19 cellular contexts compared by ENCODE assay signal in the genomic region with DNA sequence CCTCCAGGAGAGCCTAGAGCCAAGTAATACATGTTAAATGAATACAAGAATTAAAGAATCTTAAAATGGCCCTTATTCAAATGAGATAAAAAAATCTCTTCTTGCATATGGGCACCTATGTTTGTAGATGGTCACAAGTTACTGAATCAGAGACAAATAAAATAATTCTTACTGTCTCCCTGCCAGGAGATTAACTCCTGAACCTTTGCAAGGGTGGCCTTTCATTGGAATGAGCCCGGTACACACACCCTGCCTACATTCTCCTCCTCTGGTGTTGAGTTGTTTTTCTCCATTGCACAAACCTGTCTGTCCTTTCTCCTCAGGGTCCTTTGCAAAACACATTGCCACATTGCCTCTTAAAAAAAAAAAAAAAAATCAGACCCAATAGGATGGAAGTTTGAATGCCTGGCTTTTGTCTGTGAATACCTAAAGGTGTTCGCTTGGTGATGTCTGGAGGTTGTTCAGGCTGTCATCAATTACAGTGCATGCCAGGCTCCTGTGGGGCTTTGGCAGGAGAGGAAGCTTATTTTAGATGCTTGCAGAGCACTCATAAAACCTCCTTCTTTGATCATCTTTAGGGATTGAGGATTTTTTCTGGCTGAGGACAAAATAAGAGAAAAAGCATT. TPM values are rescaled to one million over a fixed set of nuclear protein-coding genes. Genes with fewer than 3 reads are reported as not detected.
DNase-seq lines count a peak whose midpoint lies in the region; ATAC-seq and TF ChIP-seq lines count a peak whose summit lies in the region.
"Had no signal": no experiment of that assay in that cellular context is flagged by ENCODE, and none has a peak within 500 bp of the region (broad histone marks: within the 10 kb centered on the region; RNA-seq: fewer than 3 reads in every experiment).

No MANE protein-coding gene starts in this region.

- H3K4me1 ChIP-seq in heart right ventricle = peaks cover 0 to 66% (median 20%) of the 10 kb centered on the region in 9 donors
- H3K4me1 ChIP-seq in gastrocnemius medialis = peaks cover 42 to 60% of the 10 kb centered on the region in 2 donors

- H3K27ac ChIP-seq in heart right ventricle (peak overlapping the region in 8 of 10 donors; percentile 15 to 88 (median 70)), neural cell (ENCODE audit: low read length) (no peak overlapping the region), gastrocnemius medialis (peak overlapping the region in 1 of 4 donors; percentile 86)
- H3K27ac ChIP-seq: BLaER1 had no signal

- in situ Hi-C loops in G401 (cut with HindIII; ENCODE audit: low sequenced_read_pairs) = no loop called here
- in situ Hi-C loops in gastrocnemius medialis (cut with MboI; ENCODE audit: low sequenced_read_pairs in 4 of 4) = no loop called here

- peak overlapping the region; percentile 1 for H3K4me2 ChIP-seq in neural cell (ENCODE audit: low read length)
- H3K4me2 ChIP-seq: BLaER1 had no signal

- no peak for TF ChIP-seq RAD21 in neural cell (conservative IDR thresholded peaks at IDR 0.05)

- no peaks in the 10 kb centered on the region for H3F3A ChIP-seq in neural cell (ENCODE audit: insufficient read depth, low read length, poor library complexity, severe bottlenecking)

- no peak for TF ChIP-seq CTCF in heart right ventricle (IDR thresholded peaks at IDR 0.05)
- no peak for TF ChIP-seq CTCF in neural cell (IDR thresholded peaks at IDR 0.05; ENCODE audit: poor library complexity, severe bottlenecking)
- no peak for TF ChIP-seq CTCF in gastrocnemius medialis (IDR thresholded peaks at IDR 0.05 in 4 of 5, conservative IDR thresholded peaks at IDR 0.05 in 1 of 5)

- no peak overlapping the region for H3K4me3 ChIP-seq in heart right ventricle
- no peak overlapping the region for H3K4me3 ChIP-seq in neural cell (ENCODE audit: low read length)
- no peak overlapping the region for H3K4me3 ChIP-seq in gastrocnemius medialis
- H3K4me3 ChIP-seq: BLaER1 had no signal

- H3K9me3 ChIP-seq in heart right ventricle (no peaks in the 10 kb centered on the region), neural cell (ENCODE audit: low read length) (no peaks in the 10 kb centered on the region), gastrocnemius medialis (no peaks in the 10 kb centered on the region)
- H3K9me3 ChIP-seq: BLaER1 had no signal

- DNase-seq in G401 (ENCODE audit: low spot score) = peak; percentile 9
- DNase-seq in SK-N-DZ (ENCODE audit: low spot score) = peak; percentile 48
- DNase-seq in heart right ventricle = peak in 1 of 2 donors; percentile 52
- no peak for DNase-seq in gastrocnemius medialis
- DNase-seq in GOT3 (lab: John Stamatoyannopoulos, UW) = no peak
- DNase-seq in DMS153 treated with DMSO at 0.1 percent for 48 hours (lab: John Stamatoyannopoulos, UW; ENCODE audit: unreplicated experiment) = no peak
- DNase-seq: CD4-positive, alpha-beta memory T cell; DMS153; H9; MM.1S; NCI-H1092; NCI-H1436 treated with DMSO at 0.1 percent for 48 hours; NCI-H2029; NCI-H2171; NCI-H526; SHP77 treated with DMSO at 0.1 percent for 48 hours had no signal

- peak in 7 of 8 donors; percentile 54 to 73 (median 60) for ATAC-seq in heart right ventricle
- ATAC-seq in HG02759 (IDR thresholded peaks at IDR 0.05; ENCODE audit: unreplicated experiment) = no peak
- no peak for ATAC-seq in gastrocnemius medialis

- no peak overlapping the region for H2AFZ ChIP-seq in neural cell (ENCODE audit: low read depth, low read length)

- no peaks in the 10 kb centered on the region for H3K79me2 ChIP-seq in neural cell (replicated peaks; ENCODE audit: insufficient read depth, low read length)

- intact Hi-C loops in heart right ventricle (cut with DNase I) (no loop called here), gastrocnemius medialis (cut with DNase I; ENCODE audit: low total_unique reads) (no loop called here)

- H3K9ac ChIP-seq in neural cell (ENCODE audit: low read length) = no peak overlapping the region
- H3K9ac ChIP-seq: BLaER1 had no signal

- H3K27me3 ChIP-seq in heart right ventricle = no peaks in the 10 kb centered on the region
- no peaks in the 10 kb centered on the region for H3K27me3 ChIP-seq in neural cell (ENCODE audit: insufficient read depth, low read depth, low read length)
- H3K27me3 ChIP-seq in gastrocnemius medialis = no peaks in the 10 kb centered on the region
- H3K27me3 ChIP-seq: BLaER1 had no signal

- H3K9me2 ChIP-seq in neural cell (ENCODE audit: insufficient read depth, low read length) = no peaks in the 10 kb centered on the region

- 23 to 47% methylated on average over 2 of the region's 2 CpGs for WGBS in heart right ventricle, 2 donors

- no peak for TF ChIP-seq EP300 in neural cell (conservative IDR thresholded peaks at IDR 0.05; ENCODE audit: poor library complexity, severe bottlenecking)

- H4K20me1 ChIP-seq in neural cell (ENCODE audit: insufficient read depth) = no peaks in the 10 kb centered on the region
- H4K20me1 ChIP-seq: BLaER1 had no signal

- TF ChIP-seq POLR2A in gastrocnemius medialis (IDR thresholded peaks at IDR 0.05) = no peak

- no peaks in the 10 kb centered on the region for H3K36me3 ChIP-seq in heart right ventricle
- H3K36me3 ChIP-seq in neural cell (ENCODE audit: insufficient read depth, low read length) = no peaks in the 10 kb centered on the region
- no peaks in the 10 kb centered on the region for H3K36me3 ChIP-seq in gastrocnemius medialis
- H3K36me3 ChIP-seq: BLaER1 had no signal

TF ChIP-seq in neural cell, 6 proteins besides CTCF, POLR2A, EP300 and RAD21:
- TF ChIP-seq EZH2 (IDR thresholded peaks at IDR 0.05; ENCODE audit: borderline replicate concordance, insufficient read depth, low read length, poor library complexity, severe bottlenecking) = no peak
- no peak for TF ChIP-seq TAF1 (IDR thresholded peaks at IDR 0.05; ENCODE audit: low read depth)
- no peak for TF ChIP-seq MXI1 (conservative IDR thresholded peaks at IDR 0.05; ENCODE audit: poor library complexity, severe bottlenecking)
- TF ChIP-seq, protein P1, sequence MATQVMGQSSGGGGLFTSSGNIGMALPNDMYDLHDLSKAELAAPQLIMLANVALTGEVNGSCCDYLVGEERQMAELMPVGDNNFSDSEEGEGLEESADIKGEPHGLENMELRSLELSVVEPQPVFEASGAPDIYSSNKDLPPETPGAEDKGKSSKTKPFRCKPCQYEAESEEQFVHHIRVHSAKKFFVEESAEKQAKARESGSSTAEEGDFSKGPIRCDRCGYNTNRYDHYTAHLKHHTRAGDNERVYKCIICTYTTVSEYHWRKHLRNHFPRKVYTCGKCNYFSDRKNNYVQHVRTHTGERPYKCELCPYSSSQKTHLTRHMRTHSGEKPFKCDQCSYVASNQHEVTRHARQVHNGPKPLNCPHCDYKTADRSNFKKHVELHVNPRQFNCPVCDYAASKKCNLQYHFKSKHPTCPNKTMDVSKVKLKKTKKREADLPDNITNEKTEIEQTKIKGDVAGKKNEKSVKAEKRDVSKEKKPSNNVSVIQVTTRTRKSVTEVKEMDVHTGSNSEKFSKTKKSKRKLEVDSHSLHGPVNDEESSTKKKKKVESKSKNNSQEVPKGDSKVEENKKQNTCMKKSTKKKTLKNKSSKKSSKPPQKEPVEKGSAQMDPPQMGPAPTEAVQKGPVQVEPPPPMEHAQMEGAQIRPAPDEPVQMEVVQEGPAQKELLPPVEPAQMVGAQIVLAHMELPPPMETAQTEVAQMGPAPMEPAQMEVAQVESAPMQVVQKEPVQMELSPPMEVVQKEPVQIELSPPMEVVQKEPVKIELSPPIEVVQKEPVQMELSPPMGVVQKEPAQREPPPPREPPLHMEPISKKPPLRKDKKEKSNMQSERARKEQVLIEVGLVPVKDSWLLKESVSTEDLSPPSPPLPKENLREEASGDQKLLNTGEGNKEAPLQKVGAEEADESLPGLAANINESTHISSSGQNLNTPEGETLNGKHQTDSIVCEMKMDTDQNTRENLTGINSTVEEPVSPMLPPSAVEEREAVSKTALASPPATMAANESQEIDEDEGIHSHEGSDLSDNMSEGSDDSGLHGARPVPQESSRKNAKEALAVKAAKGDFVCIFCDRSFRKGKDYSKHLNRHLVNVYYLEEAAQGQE (IDR thresholded peaks at IDR 0.05; ENCODE audit: borderline replicate concordance) = no peak
- no peak for TF ChIP-seq SMC3 (conservative IDR thresholded peaks at IDR 0.05; ENCODE audit: poor library complexity)
- TF ChIP-seq POLR2AphosphoS5 (IDR thresholded peaks at IDR 0.05) = no peak
TF ChIP-seq in neural cell: peak in this region for 0.

RNA-seq across cellular contexts. Expression of gene TMEM154, which starts 8.3 kb away (rescaled TPM):
- not detected in 2 replicates for total RNA-seq in G401 (2014; rRNA removed; shearing (Covaris generic))
- polyA plus RNA-seq in SK-N-DZ (2014; cell fraction: cytosol; rRNA removed) = not detected in 2 replicates
- polyA plus RNA-seq in SK-N-DZ (2014; cell fraction: nucleus; rRNA removed) = not detected in 2 replicates
- total RNA-seq in heart right ventricle (1 to 10 TPM; 1.1 to 5.4 (median 2.2) TPM), gastrocnemius medialis (1 to 10 TPM in 2 of 4 donors, under 1 TPM in 2; 0.15 to 2.0 (median 0.70) TPM)
- polyA plus RNA-seq in heart right ventricle (under 1 TPM; 0.25 to 0.44 TPM), neural cell (0.04 TPM in 1 of 2 replicates, not detected in the other)
- not detected in 2 replicates for polyA minus RNA-seq in neural cell

Comparison
In these comparisons a context has a peak if more than half of its experiments do, and no peak if none do; other contexts are left out.
1. DNase-seq: peak in G401 (single experiment) and SK-N-DZ (single experiment); none in gastrocnemius medialis (0 of 2), GOT3 (single experiment) and DMS153 treated with DMSO at 0.1 percent for 48 hours (single experiment).
2. ATAC-seq: peak in heart right ventricle (7 of 8); none in HG02759 (single experiment) and gastrocnemius medialis (0 of 2).